25 cellular contexts compared by ENCODE assay signal in genomic region chr2:163753721-163754120, GRCh38. TPM values are rescaled to one million over a fixed set of nuclear protein-coding genes. Genes with fewer than 3 reads are reported as not detected.
"Had no signal": no experiment of that assay in that cellular context is flagged by ENCODE, and none has a peak within 500 bp of the region (broad histone marks: within the 10 kb centered on the region; RNA-seq: fewer than 3 reads in every experiment).

No MANE protein-coding gene starts in this region.

- H3K9me3 Mint-ChIP-seq: neural progenitor cell; stimulated activated memory B cell treated with anti-CD40 and anti-IgM and Interleukin-4, amounts not matched to agents 10 μg/mL and 1 μg/mL and 100 μg/mL, for 72 hours had no signal

- H3K4me1 ChIP-seq: left ventricle myocardium inferior, lower lobe of right lung, psoas muscle, right lobe of liver, upper lobe of right lung, vagina had no signal

- H3K27me3 ChIP-seq: dorsolateral prefrontal cortex, foreskin keratinocyte, hepatocyte, neural progenitor cell, right lobe of liver, tibial nerve, upper lobe of right lung, vagina had no signal

- H3K4me3 Mint-ChIP-seq: memory B cell; natural killer cell treated with Interleukin-12 subunit alpha and Interleukin-12 subunit beta and Interleukin-15 and Interleukin-18, amount 100 ng/mL, for 72 hours; neural progenitor cell; stimulated activated memory B cell treated with anti-CD40 and anti-IgM and Interleukin-4, amounts not matched to agents 10 μg/mL and 1 μg/mL and 100 μg/mL, for 72 hours; stimulated activated naive CD8-positive, alpha-beta T cell treated with anti-CD3 and anti-CD28 coated beads, Interleukin-15, Interleukin-2, amounts not matched to agents 100 ng/mL and 50 ng/mL, for 24 hours had no signal

- H3K4me2 ChIP-seq: hepatocyte, neural progenitor cell had no signal

- H3K79me2 ChIP-seq: hepatocyte had no signal

- H3K9me3 ChIP-seq: left ventricle myocardium inferior, lower lobe of right lung, psoas muscle, right lobe of liver, tibial nerve, upper lobe of right lung, vagina had no signal

- ATAC-seq: esophagus mucosa; foreskin keratinocyte; left cardiac atrium; lower lobe of right lung; natural killer cell treated with Interleukin-12 subunit alpha and Interleukin-12 subunit beta and Interleukin-15 and Interleukin-18, amount 100 ng/mL, for 72 hours; psoas muscle; right lobe of liver; stimulated activated memory B cell treated with anti-CD40 and anti-IgM and Interleukin-4, amounts not matched to agents 10 μg/mL and 1 μg/mL and 100 μg/mL, for 72 hours; upper lobe of right lung had no signal

- H3K9ac ChIP-seq: neural progenitor cell had no signal

- H3K36me3 Mint-ChIP-seq: memory B cell; natural killer cell treated with Interleukin-12 subunit alpha and Interleukin-12 subunit beta and Interleukin-15 and Interleukin-18, amount 100 ng/mL, for 72 hours; neural progenitor cell; stimulated activated memory B cell treated with anti-CD40 and anti-IgM and Interleukin-4, amounts not matched to agents 10 μg/mL and 1 μg/mL and 100 μg/mL, for 72 hours had no signal

- H3K4me1 Mint-ChIP-seq: memory B cell; neural progenitor cell; stimulated activated memory B cell treated with anti-CD40 and anti-IgM and Interleukin-4, amounts not matched to agents 10 μg/mL and 1 μg/mL and 100 μg/mL, for 72 hours had no signal

- H3K27me3 Mint-ChIP-seq: memory B cell; natural killer cell treated with Interleukin-12 subunit alpha and Interleukin-12 subunit beta and Interleukin-15 and Interleukin-18, amount 100 ng/mL, for 72 hours; stimulated activated memory B cell treated with anti-CD40 and anti-IgM and Interleukin-4, amounts not matched to agents 10 μg/mL and 1 μg/mL and 100 μg/mL, for 72 hours; stimulated activated naive CD8-positive, alpha-beta T cell treated with anti-CD3 and anti-CD28 coated beads, Interleukin-15, Interleukin-2, amounts not matched to agents 100 ng/mL and 50 ng/mL, for 24 hours had no signal

- DNase-seq: cortex of kidney; dorsolateral prefrontal cortex; effector CD8-positive, alpha-beta T cell; foreskin keratinocyte; head of caudate nucleus; kidney; left cardiac atrium; left ventricle myocardium inferior; lower lobe of right lung; midbrain; occipital lobe; psoas muscle; retina; right lobe of liver; stimulated activated CD4-positive, alpha-beta T cell treated with anti-CD3 and anti-CD28 coated beads, Interleukin-4, amount 100 ng/mL, for 24 hours; upper lobe of right lung had no signal

- H3K36me3 ChIP-seq: left ventricle myocardium inferior, lower lobe of right lung, neural progenitor cell, right lobe of liver, tibial nerve, upper lobe of right lung, vagina had no signal

- H3K27ac ChIP-seq: dorsolateral prefrontal cortex, foreskin keratinocyte, hepatocyte, left ventricle myocardium inferior, lower lobe of right lung, neural progenitor cell, psoas muscle, right lobe of liver, tibial nerve, upper lobe of right lung, vagina had no signal

- H3K27ac Mint-ChIP-seq: memory B cell; natural killer cell treated with Interleukin-12 subunit alpha and Interleukin-12 subunit beta and Interleukin-15 and Interleukin-18, amount 100 ng/mL, for 72 hours; neural progenitor cell; stimulated activated memory B cell treated with anti-CD40 and anti-IgM and Interleukin-4, amounts not matched to agents 10 μg/mL and 1 μg/mL and 100 μg/mL, for 72 hours; stimulated activated naive CD8-positive, alpha-beta T cell treated with anti-CD3 and anti-CD28 coated beads, Interleukin-15, Interleukin-2, amounts not matched to agents 100 ng/mL and 50 ng/mL, for 24 hours had no signal

- H3K4me3 ChIP-seq: dorsolateral prefrontal cortex, hepatocyte, left ventricle myocardium inferior, lower lobe of right lung, neural progenitor cell, psoas muscle, right lobe of liver, tibial nerve, upper lobe of right lung, vagina had no signal

- H2AFZ ChIP-seq: hepatocyte, neural progenitor cell had no signal

RNA-seq across cellular contexts. Expression of gene FIGN, which starts 17.9 kb away (rescaled TPM):
- total RNA-seq: natural killer cell treated with Interleukin-12 subunit alpha and Interleukin-12 subunit beta and Interleukin-15 and Interleukin-18, amount 100 ng/mL, for 72 hours had no signal
